ENCODE assay signal across 2 cellular contexts in genomic region chr5:135425641-135426040, GRCh38.
TF ChIP-seq lines count a peak whose summit lies in the region.

No MANE protein-coding gene starts in this region.

TF ChIP-seq in HEK293, 187 proteins besides CTCF, POLR2A, EP300 and RAD21:
- no peak for TF ChIP-seq ZNF624 (tag by site-specific recombination; IDR thresholded peaks at IDR 0.05)
- TF ChIP-seq ZNF335 (tag by site-specific recombination; conservative IDR thresholded peaks at IDR 0.05): peak; percentile 62
- no peak for TF ChIP-seq ZEB2 (tag by site-specific recombination; IDR thresholded peaks at IDR 0.05)
- no peak for TF ChIP-seq HOXA7 (CRISPR knock-in tag; IDR thresholded peaks at IDR 0.05; ENCODE audit: borderline replicate concordance)
- no peak for TF ChIP-seq GLI2 (tag by site-specific recombination; IDR thresholded peaks at IDR 0.05; ENCODE audit: borderline replicate concordance, low read depth)
TF ChIP-seq in HEK293: peak in this region for 1.

TF ChIP-seq in GM12878, 131 proteins besides CTCF, POLR2A, EP300 and RAD21:
- no peak for TF ChIP-seq CHD4 (IDR thresholded peaks at IDR 0.05)
- TF ChIP-seq SRF (IDR thresholded peaks at IDR 0.05; ENCODE audit: low read depth in 2 of 2, low read length in 2 of 2): no peak
- TF ChIP-seq SREBF1 (IDR thresholded peaks at IDR 0.05; ENCODE audit: low read length): no peak
- TF ChIP-seq GATAD2B (conservative IDR thresholded peaks at IDR 0.05; ENCODE audit: low read depth): no peak
- TF ChIP-seq ETV6 (conservative IDR thresholded peaks at IDR 0.05 in 1 of 2, IDR thresholded peaks at IDR 0.05 in 1 of 2; ENCODE audit: borderline replicate concordance in 1 of 2, low read depth in 1 of 2): no peak
- TF ChIP-seq FOXM1 (IDR thresholded peaks at IDR 0.05; ENCODE audit: low read depth, low read length): no peak
- TF ChIP-seq CHD2 (IDR thresholded peaks at IDR 0.05; ENCODE audit: borderline replicate concordance, low read depth, low read length): no peak
- TF ChIP-seq RCOR1 (conservative IDR thresholded peaks at IDR 0.05; ENCODE audit: low read depth, low read length): no peak
